Comparison of ENCODE assay signal across 16 cellular contexts in the genomic region with DNA sequence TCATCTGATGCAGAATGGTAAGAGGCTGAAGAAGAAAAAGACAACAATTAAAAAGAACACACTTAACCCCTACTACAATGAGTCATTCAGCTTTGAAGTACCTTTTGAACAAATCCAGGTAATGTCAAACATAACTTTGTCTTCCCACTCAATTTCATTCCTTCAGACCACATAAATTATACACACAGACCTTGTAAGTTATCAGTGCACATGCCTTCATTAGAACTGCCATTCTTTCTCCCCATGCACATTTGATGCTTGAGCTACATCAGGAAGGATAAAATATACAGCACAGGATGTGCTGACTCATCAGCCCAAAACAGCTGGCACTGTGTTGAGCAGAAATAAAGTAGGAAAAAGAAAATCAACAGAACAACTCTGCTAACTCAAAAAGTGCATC.
DNase-seq lines count a peak whose midpoint lies in the region; ATAC-seq and TF ChIP-seq lines count a peak whose summit lies in the region.
"Had no signal": no experiment of that assay in that cellular context is flagged by ENCODE, and none has a peak within 500 bp of the region (broad histone marks: within the 10 kb centered on the region; RNA-seq: fewer than 3 reads in every experiment).

No MANE protein-coding gene starts in this region.

- no peaks in the 10 kb centered on the region for H3K9me3 Mint-ChIP-seq in mesothelial cell of epicardium
- H3K9me3 Mint-ChIP-seq in activated CD4-positive, alpha-beta T cell treated with anti-CD3 and anti-CD28 coated beads for 36 hours (ENCODE audit: low read depth) = no peaks in the 10 kb centered on the region

- H3K4me1 Mint-ChIP-seq in mesothelial cell of epicardium = peaks cover 21% of the 10 kb centered on the region
- no peaks in the 10 kb centered on the region for H3K4me1 Mint-ChIP-seq in activated CD4-positive, alpha-beta T cell treated with anti-CD3 and anti-CD28 coated beads for 36 hours
- H3K4me1 Mint-ChIP-seq: natural killer cell had no signal

- no peak for TF ChIP-seq CTCF in mesothelial cell of epicardium (IDR thresholded peaks at IDR 0.05; ENCODE audit: unreplicated experiment)

- H3K36me3 Mint-ChIP-seq in mesothelial cell of epicardium = peaks cover 2% of the 10 kb centered on the region
- H3K36me3 Mint-ChIP-seq in activated CD4-positive, alpha-beta T cell treated with anti-CD3 and anti-CD28 coated beads for 36 hours (ENCODE audit: low read depth) = no peaks in the 10 kb centered on the region
- H3K36me3 Mint-ChIP-seq: natural killer cell had no signal

- POLR2A ChIA-PET in activated CD4-positive, alpha-beta T cell treated with anti-CD3 and anti-CD28 coated beads for 36 hours (lab: Charles Lee) = no interaction called here

- peak overlapping the region; percentile 75 for H3K27ac Mint-ChIP-seq in mesothelial cell of epicardium
- H3K27ac Mint-ChIP-seq in activated CD4-positive, alpha-beta T cell treated with anti-CD3 and anti-CD28 coated beads for 36 hours = no peak overlapping the region
- H3K27ac Mint-ChIP-seq: natural killer cell had no signal

- intact Hi-C loops in activated CD4-positive, alpha-beta T cell treated with anti-CD3 and anti-CD28 coated beads for 36 hours (cut with DNase I, micrococcal nuclease) = no loop called here

- DNase-seq in Daoy (ENCODE audit: low read depth) (peak; percentile 39), NCI-H69 (lab: John Stamatoyannopoulos, UW) (peak; percentile 1), dermis blood vessel endothelial cell (peak; percentile 73), mesothelial cell of epicardium (ENCODE audit: low spot score in 2 of 2, unreplicated experiment in 2 of 2) (no peak), NAMALWA (ENCODE audit: low spot score) (no peak)
- DNase-seq in activated CD4-positive, alpha-beta T cell treated with anti-CD3 and anti-CD28 coated beads for 36 hours = no peak
- DNase-seq: cortex of kidney; natural killer cell; NCI-H2029 treated with DMSO at 0.1 percent for 48 hours; NK-92 treated with Interleukin-12 subunit alpha and Interleukin-12 subunit beta, amount 100 ng/mL, for 24 hours; sigmoid colon; stomach; WERI-Rb-1 had no signal

- CTCF ChIA-PET in activated CD4-positive, alpha-beta T cell treated with anti-CD3 and anti-CD28 coated beads for 36 hours (lab: Charles Lee) = no interaction called here

- no peaks in the 10 kb centered on the region for H3K27me3 Mint-ChIP-seq in mesothelial cell of epicardium (ENCODE audit: low read depth)
- H3K27me3 Mint-ChIP-seq in activated CD4-positive, alpha-beta T cell treated with anti-CD3 and anti-CD28 coated beads for 36 hours = no peaks in the 10 kb centered on the region

- no peak overlapping the region for H3K4me3 Mint-ChIP-seq in mesothelial cell of epicardium
- H3K4me3 Mint-ChIP-seq in activated CD4-positive, alpha-beta T cell treated with anti-CD3 and anti-CD28 coated beads for 36 hours = no peak overlapping the region
- H3K4me3 Mint-ChIP-seq: natural killer cell had no signal

- ATAC-seq in activated CD4-positive, alpha-beta T cell treated with anti-CD3 and anti-CD28 coated beads for 36 hours = no peak
- ATAC-seq in GM18907 (IDR thresholded peaks at IDR 0.05; ENCODE audit: unreplicated experiment) (no peak), HG03565 (IDR thresholded peaks at IDR 0.05; ENCODE audit: unreplicated experiment) (no peak)
- ATAC-seq: gastroesophageal sphincter, natural killer cell had no signal

Comparison
In these comparisons a context has a peak if more than half of its experiments do, and no peak if none do; other contexts are left out.
1. DNase-seq: peak in Daoy (single experiment), NCI-H69 (single experiment) and dermis blood vessel endothelial cell (single experiment); none in mesothelial cell of epicardium (0 of 2), activated CD4-positive, alpha-beta T cell treated with anti-CD3 and anti-CD28 coated beads for 36 hours (single experiment) and NAMALWA (single experiment).